Comparison of ENCODE assay signal across 28 cellular contexts in the genomic region with DNA sequence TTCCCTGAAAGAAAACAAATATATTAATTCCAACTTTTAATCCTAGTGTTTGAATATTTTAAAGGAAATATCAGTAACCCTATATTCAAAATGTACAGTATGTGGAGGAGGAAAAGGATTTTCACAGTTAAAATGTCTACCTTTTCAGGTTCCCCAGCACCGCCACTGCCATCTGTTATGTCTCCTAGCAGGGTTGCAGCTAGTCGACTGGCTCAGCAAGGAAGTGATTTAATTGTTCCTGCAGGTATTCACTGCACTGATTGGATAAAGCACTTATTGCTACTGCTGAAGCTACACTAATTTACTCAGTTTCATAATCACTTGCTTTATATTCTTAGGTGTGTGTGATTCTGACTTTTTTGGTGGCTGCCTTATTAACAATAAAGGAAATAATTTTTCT.
"Had no signal": no experiment of that assay in that cellular context is flagged by ENCODE, and none has a peak within 500 bp of the region (broad histone marks: within the 10 kb centered on the region; RNA-seq: fewer than 3 reads in every experiment).

No MANE protein-coding gene starts in this region.

- H3K9me3 Mint-ChIP-seq: activated naive CD4-positive, alpha-beta T cell treated with anti-CD3 and anti-CD28 coated beads, Interleukin-2, amount 50 U/mL, for 72 hours; activated T-cell treated with anti-CD3 and anti-CD28 coated beads, Interleukin-2, amount 50 U/mL, for 24 hours; activated T-helper 17 cell treated with anti-CD3 and anti-CD28 coated beads, Interleukin-2, amount 50 U/mL, for 72 hours; T-helper 2 cell treated with Interferon-gamma antibody and Interleukin-4, amounts not matched to agents 5 μg/mL and 100 μg/mL, for 36 hours had no signal

- DNase-seq: activated CD4-positive, alpha-beta T cell treated with anti-CD3 and anti-CD28 coated beads for 1 hour; activated CD8-positive, alpha-beta memory T cell treated with anti-CD3 and anti-CD28 coated beads for 24 hours; activated CD8-positive, alpha-beta memory T cell treated with anti-CD3 and anti-CD28 coated beads, Interleukin-2, amount 50 U/mL, for 4 hours; activated T-cell treated with anti-CD3 and anti-CD28 coated beads, Interleukin-2, amount 50 U/mL, for 24 hours; aorta; dermis blood vessel endothelial cell; effector CD8-positive, alpha-beta T cell; gastrocnemius medialis; left lung; naive thymus-derived CD8-positive, alpha-beta T cell; retina; sigmoid colon; stimulated activated CD4-positive, alpha-beta T cell treated with anti-CD3 and anti-CD28 coated beads, Interleukin-15, amount 100 ng/mL, for 24 hours; stomach had no signal

- H3K9me3 ChIP-seq: gastrocnemius medialis, left lung, sigmoid colon, stomach, suprapubic skin, tibial nerve had no signal

- H3K4me1 Mint-ChIP-seq: activated T-helper 17 cell treated with anti-CD3 and anti-CD28 coated beads, Interleukin-2, amount 50 U/mL, for 72 hours; brain; naive thymus-derived CD8-positive, alpha-beta T cell; stimulated activated memory B cell treated with anti-CD40 and anti-IgM and Interleukin-4, amounts not matched to agents 10 μg/mL and 1 μg/mL and 100 μg/mL, for 72 hours had no signal

- H3K4me3 ChIP-seq: gastrocnemius medialis, left lung, lung, sigmoid colon, smooth muscle cell, stomach, suprapubic skin, tibial nerve had no signal

- FAIRE-seq: endothelial cell of umbilical vein, urothelium cell line had no signal

- ATAC-seq: activated naive CD4-positive, alpha-beta T cell treated with anti-CD3 and anti-CD28 coated beads, Interleukin-2, amount 50 U/mL, for 72 hours; activated T-helper 17 cell treated with anti-CD3 and anti-CD28 coated beads, Interleukin-2, amount 50 U/mL, for 72 hours; esophagus mucosa; gastrocnemius medialis; left lung; naive thymus-derived CD8-positive, alpha-beta T cell; stimulated activated memory B cell treated with anti-CD40 and anti-IgM and Interleukin-4, amounts not matched to agents 10 μg/mL and 1 μg/mL and 100 μg/mL, for 72 hours had no signal

- H3K4me1 ChIP-seq: gastrocnemius medialis, left lung, sigmoid colon, stomach, suprapubic skin, tibial nerve had no signal

- H3K27me3 Mint-ChIP-seq: activated T-cell treated with anti-CD3 and anti-CD28 coated beads, Interleukin-2, amount 50 U/mL, for 24 hours; activated T-helper 17 cell treated with anti-CD3 and anti-CD28 coated beads, Interleukin-2, amount 50 U/mL, for 72 hours; brain; naive thymus-derived CD8-positive, alpha-beta T cell; progenitor cell of endocrine pancreas; stimulated activated memory B cell treated with anti-CD40 and anti-IgM and Interleukin-4, amounts not matched to agents 10 μg/mL and 1 μg/mL and 100 μg/mL, for 72 hours had no signal

- H3K4me3 Mint-ChIP-seq: activated T-cell treated with anti-CD3 and anti-CD28 coated beads, Interleukin-2, amount 50 U/mL, for 24 hours; activated T-helper 17 cell treated with anti-CD3 and anti-CD28 coated beads, Interleukin-2, amount 50 U/mL, for 72 hours; brain; naive thymus-derived CD8-positive, alpha-beta T cell; stimulated activated memory B cell treated with anti-CD40 and anti-IgM and Interleukin-4, amounts not matched to agents 10 μg/mL and 1 μg/mL and 100 μg/mL, for 72 hours; T-helper 2 cell treated with Interferon-gamma antibody and Interleukin-4, amounts not matched to agents 5 μg/mL and 100 μg/mL, for 36 hours had no signal

- H3K27me3 ChIP-seq: gastrocnemius medialis, left lung, sigmoid colon, stomach, suprapubic skin, tibial nerve had no signal

- H3K27ac ChIP-seq: gastrocnemius medialis, left lung, sigmoid colon, stomach, suprapubic skin, tibial nerve, VCaP had no signal

- H3K27ac Mint-ChIP-seq: activated naive CD4-positive, alpha-beta T cell treated with anti-CD3 and anti-CD28 coated beads, Interleukin-2, amount 50 U/mL, for 72 hours; activated T-cell treated with anti-CD3 and anti-CD28 coated beads, Interleukin-2, amount 50 U/mL, for 24 hours; activated T-helper 17 cell treated with anti-CD3 and anti-CD28 coated beads, Interleukin-2, amount 50 U/mL, for 72 hours; brain; naive thymus-derived CD8-positive, alpha-beta T cell; progenitor cell of endocrine pancreas; stimulated activated memory B cell treated with anti-CD40 and anti-IgM and Interleukin-4, amounts not matched to agents 10 μg/mL and 1 μg/mL and 100 μg/mL, for 72 hours; T-helper 2 cell treated with Interferon-gamma antibody and Interleukin-4, amounts not matched to agents 5 μg/mL and 100 μg/mL, for 36 hours had no signal
